Comparison of ENCODE assay signal across 8 cellular contexts in the genomic region with DNA sequence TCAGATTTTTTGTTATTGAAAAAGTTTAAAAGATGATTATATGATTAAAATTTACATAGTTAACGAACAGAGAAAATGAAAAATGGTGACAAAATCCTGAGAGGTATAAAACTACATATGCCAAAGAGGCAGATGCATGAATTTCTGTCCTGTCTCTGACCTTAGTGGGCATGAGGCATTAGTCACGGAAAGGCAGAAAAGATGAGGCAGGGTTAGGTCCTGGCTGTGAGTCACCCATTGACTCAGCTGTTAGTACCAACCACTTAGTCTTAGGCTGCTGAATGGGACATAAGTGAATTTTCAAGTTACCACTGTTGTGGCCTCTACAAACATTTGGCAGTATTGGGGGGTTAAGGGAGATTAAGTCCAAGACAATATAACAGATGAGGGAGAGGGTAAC. TPM values are rescaled to one million over a fixed set of nuclear protein-coding genes. Genes with fewer than 3 reads are reported as not detected.
A peak's percentile ranks its signal among the peaks of the same experiment; 100 is the strongest.
DNase-seq lines count a peak whose midpoint lies in the region; ATAC-seq and TF ChIP-seq lines count a peak whose summit lies in the region.

No MANE protein-coding gene starts in this region.

- H3K4me1 ChIP-seq in upper lobe of right lung (peaks cover 11% of the 10 kb centered on the region), MM.1S (ENCODE audit: low read length) (peaks cover 17% of the 10 kb centered on the region)

- intact Hi-C loops in upper lobe of right lung (cut with DNase I) = no loop called here

- H3K9ac ChIP-seq in MM.1S (ENCODE audit: low read length) = no peak overlapping the region

- peak; percentile 64 for ATAC-seq in HG02610 (IDR thresholded peaks at IDR 0.05; ENCODE audit: unreplicated experiment)
- ATAC-seq in upper lobe of right lung = peak; percentile 84
- no peak for ATAC-seq in HG03039 (IDR thresholded peaks at IDR 0.05; ENCODE audit: unreplicated experiment)

- H3K4me3 ChIP-seq in AG04449 (ENCODE audit: low read depth, low read length) (no peak overlapping the region), upper lobe of right lung (no peak overlapping the region), MM.1S (ENCODE audit: low read length) (no peak overlapping the region), H7 (ENCODE audit: insufficient read depth, low read depth, low read length) (no peak overlapping the region)

- no peaks in the 10 kb centered on the region for H3K27me3 ChIP-seq in upper lobe of right lung
- no peaks in the 10 kb centered on the region for H3K27me3 ChIP-seq in MM.1S (replicated peaks; ENCODE audit: insufficient read depth, low read length)
- no peaks in the 10 kb centered on the region for H3K27me3 ChIP-seq in H7 (ENCODE audit: control insufficient read depth, insufficient read depth, low read length)

- H4K20me1 ChIP-seq in MM.1S (ENCODE audit: insufficient read depth, low read length) = peaks cover 8% of the 10 kb centered on the region; the same call in 1 of the 2 replicates

- H3K36me3 ChIP-seq in upper lobe of right lung (peaks cover 19% of the 10 kb centered on the region), MM.1S (replicated peaks; ENCODE audit: insufficient read depth, low read length) (peaks cover 8% of the 10 kb centered on the region; the same call in 1 of the 2 replicates), H7 (replicated peaks; ENCODE audit: control insufficient read depth, insufficient read depth, low read length) (peaks cover 3% of the 10 kb centered on the region)

- peaks cover 93% of the 10 kb centered on the region for H3K79me2 ChIP-seq in MM.1S (ENCODE audit: low read length)

- TF ChIP-seq CTCF in AG04449 (IDR thresholded peaks at IDR 0.05; ENCODE audit: insufficient read depth, low read length, missing control alignments) (no peak), upper lobe of right lung (IDR thresholded peaks at IDR 0.05) (no peak), MM.1S (IDR thresholded peaks at IDR 0.05; ENCODE audit: low read length) (no peak)

- no peak overlapping the region for H3K4me2 ChIP-seq in MM.1S (ENCODE audit: low read depth, low read length)

- no peak overlapping the region for H3K27ac ChIP-seq in upper lobe of right lung
- no peak overlapping the region for H3K27ac ChIP-seq in MM.1S (ENCODE audit: low read length)

- no peak overlapping the region for H2AFZ ChIP-seq in MM.1S (ENCODE audit: low read length)

- H3K9me2 ChIP-seq in MM.1S (replicated peaks; ENCODE audit: insufficient read depth, low read length) = no peaks in the 10 kb centered on the region

- DNase-seq in AG04449 (ENCODE audit: low read depth, low spot score) (peak; percentile 68), kidney tubule cell (ENCODE audit: low spot score) (peak; percentile 91), upper lobe of right lung (no peak), MM.1S (no peak), H7 (no peak)
- peak; percentile 39 for DNase-seq in activated CD8-positive, alpha-beta memory T cell treated with anti-CD3 and anti-CD28 coated beads, Interleukin-2, amount 50 U/mL, for 4 hours

- H3K9me3 ChIP-seq in upper lobe of right lung (no peaks in the 10 kb centered on the region), MM.1S (replicated peaks; ENCODE audit: insufficient read depth, low read length) (no peaks in the 10 kb centered on the region)

- POLR2A ChIA-PET in AG04449 (lab: Yijun Ruan, JAX) = no interaction called here

- CTCF ChIA-PET in AG04449 (lab: Yijun Ruan, JAX) = no interaction called here

- H3F3A ChIP-seq in MM.1S (ENCODE audit: insufficient read depth, low read length) = no peaks in the 10 kb centered on the region

RNA-seq across cellular contexts. Expression of gene RASA1, which starts 33.1 kb away (rescaled TPM):
- total RNA-seq in upper lobe of right lung = 28.5 TPM
- 23.3 and 32.0 TPM in 2 replicates for total RNA-seq in H7 (2014; rRNA removed; shearing (Covaris generic))

Comparison
In these comparisons a context has a peak if more than half of its experiments do, and no peak if none do; other contexts are left out.
1. DNase-seq: peak in AG04449 (single experiment), activated CD8-positive, alpha-beta memory T cell treated with anti-CD3 and anti-CD28 coated beads, Interleukin-2, amount 50 U/mL, for 4 hours (single experiment) and kidney tubule cell (single experiment); none in upper lobe of right lung (single experiment), MM.1S (single experiment) and H7 (single experiment).